Comparison of ENCODE assay signal across 8 cellular contexts in the genomic region with DNA sequence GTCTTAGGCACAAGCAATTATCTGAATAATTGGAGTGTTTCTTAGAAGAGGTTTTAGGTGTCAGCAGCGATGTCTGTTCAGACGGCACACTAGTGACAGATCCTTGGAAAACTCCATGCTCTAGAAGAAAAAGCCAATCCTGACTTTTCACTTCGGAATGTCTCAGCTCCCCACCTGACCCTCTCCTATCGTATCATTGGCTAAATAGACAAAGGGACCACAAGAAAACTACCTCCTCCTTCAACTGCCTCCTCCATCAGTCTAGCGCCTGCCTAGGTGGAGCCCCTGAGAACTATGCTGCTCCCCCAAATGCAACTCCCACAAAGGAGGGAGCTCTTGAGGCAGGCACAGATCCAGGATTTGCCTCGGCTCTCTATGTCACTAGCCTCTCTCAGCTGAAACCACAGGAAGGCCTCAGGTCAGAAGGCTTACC.
DNase-seq lines count a peak whose midpoint lies in the region; ATAC-seq and TF ChIP-seq lines count a peak whose summit lies in the region.

No MANE protein-coding gene starts in this region.

- peaks cover 42% of the 10 kb centered on the region for H3K4me1 ChIP-seq in thymus (ENCODE audit: control insufficient read depth, insufficient read depth, low read length)
- peaks cover 34% of the 10 kb centered on the region for H3K4me1 ChIP-seq in BE2C

- H3K9me3 Mint-ChIP-seq in activated CD4-positive, alpha-beta T cell treated with anti-CD3 and anti-CD28 coated beads for 36 hours (ENCODE audit: low read depth): peaks cover 1% of the 10 kb centered on the region
- H3K9me3 Mint-ChIP-seq in activated CD8-positive, alpha-beta T cell treated with anti-CD3 and anti-CD28 coated beads, Interleukin-2, amount 10 ng/mL, durations not matched to agents 7 days and 5 days (ENCODE audit: insufficient read depth): no peaks in the 10 kb centered on the region

- no peak for TF ChIP-seq CTCF in BE2C (IDR thresholded peaks at IDR 0.05; ENCODE audit: low read depth, low read length)

- ATAC-seq in activated CD4-positive, alpha-beta T cell treated with anti-CD3 and anti-CD28 coated beads for 36 hours: peak; percentile 17
- peak; percentile 41 for ATAC-seq in activated CD8-positive, alpha-beta T cell treated with anti-CD3 and anti-CD28 coated beads, Interleukin-2, amount 10 ng/mL, durations not matched to agents 7 days and 5 days
- no peak for ATAC-seq in HG03571 (IDR thresholded peaks at IDR 0.05; ENCODE audit: unreplicated experiment)
- ATAC-seq in GM21367 (IDR thresholded peaks at IDR 0.05; ENCODE audit: unreplicated experiment): no peak

- H3K4me1 Mint-ChIP-seq in activated CD4-positive, alpha-beta T cell treated with anti-CD3 and anti-CD28 coated beads for 36 hours: peaks cover 67% of the 10 kb centered on the region
- H3K4me1 Mint-ChIP-seq in activated CD8-positive, alpha-beta T cell treated with anti-CD3 and anti-CD28 coated beads, Interleukin-2, amount 10 ng/mL, durations not matched to agents 7 days and 5 days (ENCODE audit: low read depth): peaks cover 78% of the 10 kb centered on the region

- no peaks in the 10 kb centered on the region for H3K9me3 ChIP-seq in thymus (ENCODE audit: control insufficient read depth)
- no peaks in the 10 kb centered on the region for H3K9me3 ChIP-seq in BE2C

- 84% methylated on average over 6 of the region's 6 CpGs for WGBS in thymus

- H3K4me3 ChIP-seq in thymus (ENCODE audit: low read length) (no peak overlapping the region), BE2C (ENCODE audit: low read depth, low read length) (no peak overlapping the region)

- CTCF ChIA-PET in activated CD4-positive, alpha-beta T cell treated with anti-CD3 and anti-CD28 coated beads for 36 hours (lab: Charles Lee): interaction anchor here (0.8 to 3.4 kb wide), 7 partner anchors 9 to 481 kb away, joined by 3 to 14 read pairs (median 5); no protein-coding TSS in a partner anchor
- CTCF ChIA-PET in activated CD8-positive, alpha-beta T cell treated with anti-CD3 and anti-CD28 coated beads, Interleukin-2, amount 10 ng/mL, durations not matched to agents 7 days and 5 days (lab: Charles Lee): interaction anchor here (0.7 to 4.1 kb wide), 12 partner anchors 8 to 481 kb away, joined by 3 to 28 read pairs (median 6); no protein-coding TSS in a partner anchor

- H3K27me3 Mint-ChIP-seq in activated CD4-positive, alpha-beta T cell treated with anti-CD3 and anti-CD28 coated beads for 36 hours: no peaks in the 10 kb centered on the region
- no peaks in the 10 kb centered on the region for H3K27me3 Mint-ChIP-seq in activated CD8-positive, alpha-beta T cell treated with anti-CD3 and anti-CD28 coated beads, Interleukin-2, amount 10 ng/mL, durations not matched to agents 7 days and 5 days (ENCODE audit: low read depth)

- H3K27ac ChIP-seq in layer of hippocampus (ENCODE audit: low read depth, low read length): peak overlapping the region; percentile 92
- peak overlapping the region; percentile 88 for H3K27ac ChIP-seq in thymus (ENCODE audit: low read depth)

- peak overlapping the region; percentile 98 for H3K27ac Mint-ChIP-seq in activated CD4-positive, alpha-beta T cell treated with anti-CD3 and anti-CD28 coated beads for 36 hours
- peak overlapping the region; percentile 91 for H3K27ac Mint-ChIP-seq in activated CD8-positive, alpha-beta T cell treated with anti-CD3 and anti-CD28 coated beads, Interleukin-2, amount 10 ng/mL, durations not matched to agents 7 days and 5 days

- H3K4me3 Mint-ChIP-seq in activated CD4-positive, alpha-beta T cell treated with anti-CD3 and anti-CD28 coated beads for 36 hours: peak overlapping the region; percentile 75
- H3K4me3 Mint-ChIP-seq in activated CD8-positive, alpha-beta T cell treated with anti-CD3 and anti-CD28 coated beads, Interleukin-2, amount 10 ng/mL, durations not matched to agents 7 days and 5 days: peak overlapping the region; percentile 44

- intact Hi-C loops in activated CD4-positive, alpha-beta T cell treated with anti-CD3 and anti-CD28 coated beads for 36 hours (cut with DNase I, micrococcal nuclease): loop anchor here (1.0 to 2.0 kb wide), 10 partner anchors 17 to 372 kb away; no protein-coding TSS in a partner anchor

- no peak for DNase-seq in activated CD4-positive, alpha-beta T cell treated with anti-CD3 and anti-CD28 coated beads for 36 hours
- DNase-seq in activated CD4-positive, alpha-beta T cell treated with anti-CD3 and anti-CD28 coated beads for 1 hour: no peak
- no peak for DNase-seq in activated CD8-positive, alpha-beta T cell treated with anti-CD3 and anti-CD28 coated beads, Interleukin-2, amount 10 ng/mL, durations not matched to agents 7 days and 5 days
- DNase-seq in BE2C: no peak

- peaks cover 1% of the 10 kb centered on the region for H3K36me3 Mint-ChIP-seq in activated CD4-positive, alpha-beta T cell treated with anti-CD3 and anti-CD28 coated beads for 36 hours (ENCODE audit: low read depth)
- H3K36me3 Mint-ChIP-seq in activated CD8-positive, alpha-beta T cell treated with anti-CD3 and anti-CD28 coated beads, Interleukin-2, amount 10 ng/mL, durations not matched to agents 7 days and 5 days (ENCODE audit: low read depth): peaks cover 2% of the 10 kb centered on the region

- no peaks in the 10 kb centered on the region for H3K27me3 ChIP-seq in layer of hippocampus (ENCODE audit: control insufficient read depth, insufficient read depth, low read length)
- H3K27me3 ChIP-seq in thymus (ENCODE audit: control insufficient read depth, insufficient read depth): no peaks in the 10 kb centered on the region
- no peaks in the 10 kb centered on the region for H3K27me3 ChIP-seq in BE2C

- H3K36me3 ChIP-seq in thymus (ENCODE audit: control insufficient read depth, insufficient read depth): no peaks in the 10 kb centered on the region
- no peaks in the 10 kb centered on the region for H3K36me3 ChIP-seq in BE2C

- POLR2A ChIA-PET in activated CD4-positive, alpha-beta T cell treated with anti-CD3 and anti-CD28 coated beads for 36 hours (lab: Charles Lee): interaction anchor here (0.6 to 3.9 kb wide), 6 partner anchors 9 to 136 kb away, joined by 3 to 19 read pairs (median 4); no protein-coding TSS in a partner anchor
- POLR2A ChIA-PET in activated CD8-positive, alpha-beta T cell treated with anti-CD3 and anti-CD28 coated beads, Interleukin-2, amount 10 ng/mL, durations not matched to agents 7 days and 5 days (lab: Charles Lee): interaction anchor here (0.6 to 4.6 kb wide), 15 partner anchors 9 to 380 kb away, joined by 3 to 56 read pairs (median 7); a partner anchor contains a TSS

Comparison
In these comparisons a context has a peak if more than half of its experiments do, and no peak if none do; other contexts are left out.
1. ATAC-seq: peak in activated CD4-positive, alpha-beta T cell treated with anti-CD3 and anti-CD28 coated beads for 36 hours (single experiment) and activated CD8-positive, alpha-beta T cell treated with anti-CD3 and anti-CD28 coated beads, Interleukin-2, amount 10 ng/mL, durations not matched to agents 7 days and 5 days (single experiment); none in HG03571 (single experiment) and GM21367 (single experiment).